1 cellular context compared by ENCODE assay signal in the genomic region with DNA sequence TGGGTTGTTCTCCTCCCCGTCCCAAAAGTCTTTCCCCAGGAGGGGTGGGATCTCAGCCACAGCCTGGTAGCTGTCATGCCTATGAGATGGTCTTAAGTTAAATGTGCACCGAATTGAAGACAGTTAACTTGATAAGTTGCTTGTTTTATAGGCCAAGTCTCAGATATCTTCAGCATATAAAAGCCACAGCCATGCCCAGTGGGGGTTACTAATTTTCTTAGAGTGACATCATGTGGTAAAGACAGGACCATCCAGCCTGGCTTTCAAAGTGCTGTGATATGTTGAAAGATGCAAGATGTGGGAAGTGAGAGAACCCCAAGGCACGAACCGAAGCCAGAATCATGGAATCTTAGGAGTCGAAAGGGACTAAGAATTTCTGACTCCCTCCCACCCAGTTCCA.
TF ChIP-seq lines count a peak whose summit lies in the region.

No MANE protein-coding gene starts in this region.

TF ChIP-seq in SK-N-SH treated with all-trans-retinoic acid at 6 μM for 48 hours, 23 proteins besides CTCF, POLR2A, EP300 and RAD21 (continued from another document):
- TF ChIP-seq, protein P1, sequence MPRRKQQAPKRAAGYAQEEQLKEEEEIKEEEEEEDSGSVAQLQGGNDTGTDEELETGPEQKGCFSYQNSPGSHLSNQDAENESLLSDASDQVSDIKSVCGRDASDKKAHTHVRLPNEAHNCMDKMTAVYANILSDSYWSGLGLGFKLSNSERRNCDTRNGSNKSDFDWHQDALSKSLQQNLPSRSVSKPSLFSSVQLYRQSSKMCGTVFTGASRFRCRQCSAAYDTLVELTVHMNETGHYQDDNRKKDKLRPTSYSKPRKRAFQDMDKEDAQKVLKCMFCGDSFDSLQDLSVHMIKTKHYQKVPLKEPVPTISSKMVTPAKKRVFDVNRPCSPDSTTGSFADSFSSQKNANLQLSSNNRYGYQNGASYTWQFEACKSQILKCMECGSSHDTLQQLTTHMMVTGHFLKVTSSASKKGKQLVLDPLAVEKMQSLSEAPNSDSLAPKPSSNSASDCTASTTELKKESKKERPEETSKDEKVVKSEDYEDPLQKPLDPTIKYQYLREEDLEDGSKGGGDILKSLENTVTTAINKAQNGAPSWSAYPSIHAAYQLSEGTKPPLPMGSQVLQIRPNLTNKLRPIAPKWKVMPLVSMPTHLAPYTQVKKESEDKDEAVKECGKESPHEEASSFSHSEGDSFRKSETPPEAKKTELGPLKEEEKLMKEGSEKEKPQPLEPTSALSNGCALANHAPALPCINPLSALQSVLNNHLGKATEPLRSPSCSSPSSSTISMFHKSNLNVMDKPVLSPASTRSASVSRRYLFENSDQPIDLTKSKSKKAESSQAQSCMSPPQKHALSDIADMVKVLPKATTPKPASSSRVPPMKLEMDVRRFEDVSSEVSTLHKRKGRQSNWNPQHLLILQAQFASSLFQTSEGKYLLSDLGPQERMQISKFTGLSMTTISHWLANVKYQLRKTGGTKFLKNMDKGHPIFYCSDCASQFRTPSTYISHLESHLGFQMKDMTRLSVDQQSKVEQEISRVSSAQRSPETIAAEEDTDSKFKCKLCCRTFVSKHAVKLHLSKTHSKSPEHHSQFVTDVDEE (CRISPR knock-in tag; IDR thresholded peaks at IDR 0.05): no peak
- TF ChIP-seq BACH2 (CRISPR knock-in tag; IDR thresholded peaks at IDR 0.05; ENCODE audit: borderline replicate concordance) (no peak), GLIS3 (CRISPR knock-in tag; IDR thresholded peaks at IDR 0.05) (no peak), TCF4 (CRISPR knock-in tag; IDR thresholded peaks at IDR 0.05; ENCODE audit: borderline replicate concordance) (no peak), PPARA (CRISPR knock-in tag; IDR thresholded peaks at IDR 0.05; ENCODE audit: borderline replicate concordance) (no peak), OSR1 (CRISPR knock-in tag; IDR thresholded peaks at IDR 0.05) (no peak), ZNF8 (CRISPR knock-in tag; IDR thresholded peaks at IDR 0.05) (no peak), ZC3H10 (CRISPR knock-in tag; IDR thresholded peaks at IDR 0.05) (no peak), TOX (CRISPR knock-in tag; IDR thresholded peaks at IDR 0.05; ENCODE audit: borderline replicate concordance) (no peak), RARB (CRISPR knock-in tag; IDR thresholded peaks at IDR 0.05) (no peak), POU6F1 (CRISPR knock-in tag; IDR thresholded peaks at IDR 0.05; ENCODE audit: borderline replicate concordance, low read depth) (no peak), ZNF565 (CRISPR knock-in tag; conservative IDR thresholded peaks at IDR 0.05; ENCODE audit: low read depth) (no peak)
- TF ChIP-seq, protein P2, sequence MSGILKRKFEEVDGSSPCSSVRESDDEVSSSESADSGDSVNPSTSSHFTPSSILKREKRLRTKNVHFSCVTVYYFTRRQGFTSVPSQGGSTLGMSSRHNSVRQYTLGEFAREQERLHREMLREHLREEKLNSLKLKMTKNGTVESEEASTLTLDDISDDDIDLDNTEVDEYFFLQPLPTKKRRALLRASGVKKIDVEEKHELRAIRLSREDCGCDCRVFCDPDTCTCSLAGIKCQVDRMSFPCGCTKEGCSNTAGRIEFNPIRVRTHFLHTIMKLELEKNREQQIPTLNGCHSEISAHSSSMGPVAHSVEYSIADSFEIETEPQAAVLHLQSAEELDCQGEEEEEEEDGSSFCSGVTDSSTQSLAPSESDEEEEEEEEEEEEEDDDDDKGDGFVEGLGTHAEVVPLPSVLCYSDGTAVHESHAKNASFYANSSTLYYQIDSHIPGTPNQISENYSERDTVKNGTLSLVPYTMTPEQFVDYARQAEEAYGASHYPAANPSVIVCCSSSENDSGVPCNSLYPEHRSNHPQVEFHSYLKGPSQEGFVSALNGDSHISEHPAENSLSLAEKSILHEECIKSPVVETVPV (CRISPR knock-in tag; IDR thresholded peaks at IDR 0.05): no peak
